17 cellular contexts compared by ENCODE assay signal in genomic region chr2:12881952-12882351, GRCh38.
DNase-seq lines count a peak whose midpoint lies in the region; ATAC-seq and TF ChIP-seq lines count a peak whose summit lies in the region.
"Had no signal": no experiment of that assay in that cellular context is flagged by ENCODE, and none has a peak within 500 bp of the region (broad histone marks: within the 10 kb centered on the region; RNA-seq: fewer than 3 reads in every experiment).

No MANE protein-coding gene starts in this region.

- no peaks in the 10 kb centered on the region for H3F3A ChIP-seq in Loucy (ENCODE audit: low read depth)

- peaks cover 7% of the 10 kb centered on the region for H3K4me1 Mint-ChIP-seq in T-helper 17 cell

- ATAC-seq in DND-41 (ENCODE audit: insufficient read depth, low read depth) (no peak), left ventricle myocardium superior (no peak), HG02678 (IDR thresholded peaks at IDR 0.05; ENCODE audit: unreplicated experiment) (no peak), T-helper 17 cell (no peak)
- ATAC-seq: HepG2 had no signal

- H3K9me3 ChIP-seq in DND-41 (ENCODE audit: insufficient read depth, low read length, severe bottlenecking) (no peaks in the 10 kb centered on the region), Loucy (ENCODE audit: insufficient read depth, low read depth, low read length) (no peaks in the 10 kb centered on the region), T-helper 17 cell (ENCODE audit: control insufficient read depth, low read length, poor library complexity, severe bottlenecking) (no peaks in the 10 kb centered on the region)
- H3K9me3 ChIP-seq: BLaER1 treated with 17β-estradiol and CSF1 and Interleukin-3, amounts not matched to agents 10 nM and 100 nM had no signal

- no peak overlapping the region for H3K27ac ChIP-seq in DND-41 (ENCODE audit: low read length)
- H3K27ac ChIP-seq: BLaER1 treated with 17β-estradiol and CSF1 and Interleukin-3, amounts not matched to agents 10 nM and 100 nM; Peyer's patch had no signal

- no peaks in the 10 kb centered on the region for H3K27me3 Mint-ChIP-seq in T-helper 17 cell

- intact Hi-C loops in left ventricle myocardium superior (cut with micrococcal nuclease) = no loop called here

- H3K9ac ChIP-seq in DND-41 (ENCODE audit: low read depth, low read length) = no peak overlapping the region
- no peak overlapping the region for H3K9ac ChIP-seq in Loucy (ENCODE audit: low read depth, low read length, poor library complexity, severe bottlenecking)
- H3K9ac ChIP-seq: BLaER1 treated with 17β-estradiol and CSF1 and Interleukin-3, amounts not matched to agents 10 nM and 100 nM had no signal

- peaks cover 6% of the 10 kb centered on the region for H3K36me3 Mint-ChIP-seq in T-helper 17 cell (ENCODE audit: low read depth)

- no peak overlapping the region for H3K4me3 Mint-ChIP-seq in T-helper 17 cell
- H3K4me3 Mint-ChIP-seq: T-helper 2 cell treated with Interferon-gamma antibody and Interleukin-4, amounts not matched to agents 5 μg/mL and 100 μg/mL, for 36 hours had no signal

- H3K4me1 ChIP-seq in DND-41 (ENCODE audit: insufficient read depth, low read length) (no peaks in the 10 kb centered on the region), Loucy (ENCODE audit: insufficient read depth, low read length, poor library complexity, severe bottlenecking) (no peaks in the 10 kb centered on the region)

- no peaks in the 10 kb centered on the region for H3K27me3 ChIP-seq in DND-41 (ENCODE audit: insufficient read depth, low read length, poor library complexity)
- no peaks in the 10 kb centered on the region for H3K27me3 ChIP-seq in Loucy (ENCODE audit: insufficient read depth, low read length, poor library complexity, severe bottlenecking)
- H3K27me3 ChIP-seq: BLaER1 treated with 17β-estradiol and CSF1 and Interleukin-3, amounts not matched to agents 10 nM and 100 nM; Peyer's patch had no signal

- H3K36me3 ChIP-seq in DND-41 (ENCODE audit: insufficient read depth, low read length) = no peaks in the 10 kb centered on the region
- H3K36me3 ChIP-seq in Loucy (ENCODE audit: insufficient read depth, low read length) = no peaks in the 10 kb centered on the region
- H3K36me3 ChIP-seq: BLaER1 treated with 17β-estradiol and CSF1 and Interleukin-3, amounts not matched to agents 10 nM and 100 nM; Peyer's patch had no signal

- TF ChIP-seq CTCF in DND-41 (IDR thresholded peaks at IDR 0.05; ENCODE audit: borderline replicate concordance, extremely low read depth, low read length, poor library complexity, severe bottlenecking) (peak; percentile 13), Loucy (conservative IDR thresholded peaks at IDR 0.05; ENCODE audit: low read length) (peak; percentile 43), fibroblast of villous mesenchyme (IDR thresholded peaks at IDR 0.05; ENCODE audit: insufficient read depth, low read depth, low read length) (peak; percentile 22)

- DNase-seq in DND-41 (no peak), OCI-M1 (lab: John Stamatoyannopoulos, UW) (peak; percentile 17), fibroblast of villous mesenchyme (ENCODE audit: low read depth) (no peak), left ventricle myocardium superior (no peak), T-helper 17 cell (no peak), HT-29 (ENCODE audit: low spot score) (no peak)
- DNase-seq: DMS153, Karpas-422, NCI-H1436 treated with DMSO at 0.1 percent for 48 hours, NCI-H446 treated with DMSO at 0.1 percent for 48 hours, Peyer's patch, SHP77 treated with DMSO at 0.1 percent for 48 hours had no signal

- no peak overlapping the region for H3K27ac Mint-ChIP-seq in T-helper 17 cell
- H3K27ac Mint-ChIP-seq: T-helper 2 cell treated with Interferon-gamma antibody and Interleukin-4, amounts not matched to agents 5 μg/mL and 100 μg/mL, for 36 hours had no signal

- H4K20me1 ChIP-seq in DND-41 (ENCODE audit: insufficient read depth, low read length) (no peaks in the 10 kb centered on the region), Loucy (ENCODE audit: insufficient read depth, low read length, poor library complexity, severe bottlenecking) (no peaks in the 10 kb centered on the region)
- H4K20me1 ChIP-seq: BLaER1 treated with 17β-estradiol and CSF1 and Interleukin-3, amounts not matched to agents 10 nM and 100 nM had no signal

- H2AFZ ChIP-seq in DND-41 (ENCODE audit: low read depth, low read length) = no peak overlapping the region
- no peak overlapping the region for H2AFZ ChIP-seq in Loucy (ENCODE audit: low read length)

- H3K4me3 ChIP-seq in DND-41 (ENCODE audit: low read depth in 1 of 2, low read length in 2 of 2) (no peak overlapping the region), Loucy (ENCODE audit: low read length, poor library complexity, severe bottlenecking) (no peak overlapping the region), fibroblast of villous mesenchyme (ENCODE audit: low read depth, low read length) (no peak overlapping the region)
- H3K4me3 ChIP-seq: BLaER1 treated with 17β-estradiol and CSF1 and Interleukin-3, amounts not matched to agents 10 nM and 100 nM; Peyer's patch had no signal

- H3K79me2 ChIP-seq in DND-41 (ENCODE audit: insufficient read depth, low read length) = no peaks in the 10 kb centered on the region
- no peaks in the 10 kb centered on the region for H3K79me2 ChIP-seq in Loucy (ENCODE audit: insufficient read depth, low read length)

- H3K4me2 ChIP-seq in DND-41 (ENCODE audit: insufficient read depth, low read length) (no peak overlapping the region), Loucy (ENCODE audit: low read depth, low read length, poor library complexity, severe bottlenecking) (no peak overlapping the region)
- H3K4me2 ChIP-seq: BLaER1 treated with 17β-estradiol and CSF1 and Interleukin-3, amounts not matched to agents 10 nM and 100 nM had no signal

- no peaks in the 10 kb centered on the region for H3K9me2 ChIP-seq in Loucy (replicated peaks; ENCODE audit: low read depth, low read length)
